In the genomic region with DNA sequence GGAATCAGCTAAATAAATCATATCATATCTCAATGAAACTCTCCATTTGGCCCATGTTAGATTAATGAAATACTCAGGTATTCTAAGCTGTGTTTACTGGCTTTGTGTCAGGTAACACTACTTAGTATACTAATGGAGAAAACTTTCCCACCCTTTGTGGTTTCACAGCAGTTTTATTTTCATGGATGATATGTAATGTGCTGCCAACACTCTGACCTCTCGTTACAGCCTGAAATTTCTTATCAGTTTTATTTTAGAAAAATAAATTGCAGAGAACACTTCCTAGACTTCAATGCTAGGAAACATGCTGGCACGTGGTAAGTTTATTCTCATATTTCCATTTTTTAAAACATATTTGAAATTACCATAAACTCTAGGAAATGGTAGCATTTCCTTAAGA, we compare ENCODE assay signal across 21 cellular contexts.
"Had no signal": no experiment of that assay in that cellular context is flagged by ENCODE, and none has a peak within 500 bp of the region (broad histone marks: within the 10 kb centered on the region; RNA-seq: fewer than 3 reads in every experiment).

No MANE protein-coding gene starts in this region.

- DNase-seq: Karpas-422, Kasumi-1, MG63, MM.1S, MV-4-11, NCI-H1048, NCI-H1436 treated with DMSO at 0.1 percent for 48 hours, NCI-H146, NCI-H1694, NCI-H1694 treated with DMSO at 0.1 percent for 48 hours, NCI-H187 treated with DMSO at 0.1 percent for 48 hours, NCI-H2081 treated with DMSO at 0.1 percent for 48 hours, NCI-H2107, NCI-H2171, NCI-H2171 treated with DMSO at 0.1 percent for 48 hours, NCI-H2227 treated with DMSO at 0.1 percent for 48 hours, NCI-H226, NCI-H446, NCI-H446 treated with DMSO at 0.1 percent for 48 hours, NCI-H510A treated with DMSO at 0.1 percent for 48 hours had no signal

- H3K9ac ChIP-seq: KMS-11 had no signal

- H3K36me3 ChIP-seq: MG63 had no signal

- H3K27ac ChIP-seq: KMS-11 had no signal

- H3K4me3 ChIP-seq: MG63 had no signal

- H3K27me3 ChIP-seq: MG63 had no signal

- H3K4me2 ChIP-seq: KMS-11 had no signal
